Comparison of ENCODE assay signal across 27 cellular contexts in genomic region chr2:149380205-149380604, GRCh38. TPM values are rescaled to one million over a fixed set of nuclear protein-coding genes. Genes with fewer than 3 reads are reported as not detected.
A peak's percentile ranks its signal among the peaks of the same experiment; 100 is the strongest.
DNase-seq lines count a peak whose midpoint lies in the region; ATAC-seq, FAIRE-seq and TF ChIP-seq lines count a peak whose summit lies in the region.
"Had no signal": no experiment of that assay in that cellular context is flagged by ENCODE, and none has a peak within 500 bp of the region (broad histone marks: within the 10 kb centered on the region; RNA-seq: fewer than 3 reads in every experiment).

No MANE protein-coding gene starts in this region.

- CTCF ChIA-PET in WTC11 (lab: Charles Lee), result no interaction called here

- H3K27ac ChIP-seq in endodermal cell (ENCODE audit: low read depth, low read length), result no peak overlapping the region
- no peak overlapping the region for H3K27ac ChIP-seq in adrenal gland
- H3K27ac ChIP-seq: BLaER1 had no signal

- H3K27ac Mint-ChIP-seq in WTC11 (no peak overlapping the region), endodermal cell (no peak overlapping the region)
- no peak overlapping the region for H3K27ac Mint-ChIP-seq in stimulated activated effector memory CD8-positive, alpha-beta T cell treated with anti-CD3 and anti-CD28 coated beads, Interleukin-12 subunit alpha, Interleukin-12 subunit beta, amount 100 ng/mL, for 72 hours
- H3K27ac Mint-ChIP-seq: CD14-positive monocyte; CD4-positive, alpha-beta memory T cell; CD4-positive, CD25-positive, alpha-beta regulatory T cell; CD8-positive, alpha-beta memory T cell had no signal

- no peak for TF ChIP-seq POLR2A in adrenal gland (IDR thresholded peaks at IDR 0.05)

- intact Hi-C loops in adrenal gland (cut with DNase I), result no loop called here

- H3K9me3 ChIP-seq in endodermal cell (ENCODE audit: control insufficient read depth, low read length), result no peaks in the 10 kb centered on the region
- H3K9me3 ChIP-seq in adrenal gland (replicated peaks in 1 of 3), result no peaks in the 10 kb centered on the region
- H3K9me3 ChIP-seq: BE2C, BLaER1 had no signal

- TF ChIP-seq CTCF in WTC11 (IDR thresholded peaks at IDR 0.05) (no peak), endodermal cell (conservative IDR thresholded peaks at IDR 0.05) (no peak), adrenal gland (IDR thresholded peaks at IDR 0.05) (no peak)

- H3K9ac ChIP-seq in endodermal cell (ENCODE audit: extremely low read depth, low read length, poor library complexity, severe bottlenecking), result no peak overlapping the region
- H3K9ac ChIP-seq: BLaER1 had no signal

- H3K4me1 ChIP-seq in endodermal cell (ENCODE audit: control insufficient read depth, insufficient read depth, low read length) (peaks cover 7% of the 10 kb centered on the region), adrenal gland (replicated peaks in 1 of 2) (no peaks in the 10 kb centered on the region)
- H3K4me1 ChIP-seq: BE2C, BLaER1 had no signal

- H3K36me3 Mint-ChIP-seq in WTC11 (no peaks in the 10 kb centered on the region), endodermal cell (ENCODE audit: low read depth) (no peaks in the 10 kb centered on the region)
- no peaks in the 10 kb centered on the region for H3K36me3 Mint-ChIP-seq in stimulated activated effector memory CD8-positive, alpha-beta T cell treated with anti-CD3 and anti-CD28 coated beads, Interleukin-12 subunit alpha, Interleukin-12 subunit beta, amount 100 ng/mL, for 72 hours
- H3K36me3 Mint-ChIP-seq: CD14-positive monocyte; CD4-positive, alpha-beta memory T cell; CD4-positive, CD25-positive, alpha-beta regulatory T cell; CD8-positive, alpha-beta memory T cell had no signal

- H3K4me3 Mint-ChIP-seq in WTC11 (no peak overlapping the region), endodermal cell (no peak overlapping the region)
- no peak overlapping the region for H3K4me3 Mint-ChIP-seq in stimulated activated effector memory CD8-positive, alpha-beta T cell treated with anti-CD3 and anti-CD28 coated beads, Interleukin-12 subunit alpha, Interleukin-12 subunit beta, amount 100 ng/mL, for 72 hours
- H3K4me3 Mint-ChIP-seq: CD14-positive monocyte; CD4-positive, alpha-beta memory T cell; CD4-positive, CD25-positive, alpha-beta regulatory T cell; CD8-positive, alpha-beta memory T cell had no signal

- POLR2A ChIA-PET in WTC11 (lab: Charles Lee), result no interaction called here

- peaks cover 20% of the 10 kb centered on the region for H3K27me3 ChIP-seq in endodermal cell (ENCODE audit: control insufficient read depth, insufficient read depth, low read length, poor library complexity, severe bottlenecking)
- H3K27me3 ChIP-seq in adrenal gland, result no peaks in the 10 kb centered on the region
- H3K27me3 ChIP-seq: BE2C, BLaER1 had no signal

- WGBS in endodermal cell (ENCODE audit: insufficient coverage in 1 of 2, insufficient read length in 1 of 2), 2 experiments, result 86 to 93% methylated on average over 2 to 3 of the region's 4 CpGs
- 81 to 91% (median 84%) methylated on average over 4 of the region's 4 CpGs for WGBS in adrenal gland, 4 donors

- peak; percentile 64 for ATAC-seq in WTC11
- ATAC-seq in stimulated activated effector memory CD8-positive, alpha-beta T cell treated with anti-CD3 and anti-CD28 coated beads, Interleukin-12 subunit alpha, Interleukin-12 subunit beta, amount 100 ng/mL, for 72 hours, result peak; percentile 12
- no peak for ATAC-seq in HG03196 (IDR thresholded peaks at IDR 0.05; ENCODE audit: unreplicated experiment)
- ATAC-seq: GM12878 had no signal

- H3K9me3 Mint-ChIP-seq in WTC11 (no peaks in the 10 kb centered on the region), endodermal cell (no peaks in the 10 kb centered on the region)
- H3K9me3 Mint-ChIP-seq in stimulated activated effector memory CD8-positive, alpha-beta T cell treated with anti-CD3 and anti-CD28 coated beads, Interleukin-12 subunit alpha, Interleukin-12 subunit beta, amount 100 ng/mL, for 72 hours, result no peaks in the 10 kb centered on the region
- H3K9me3 Mint-ChIP-seq: CD4-positive, CD25-positive, alpha-beta regulatory T cell had no signal

- H3K27me3 Mint-ChIP-seq in WTC11 (ENCODE audit: low read depth) (no peaks in the 10 kb centered on the region), endodermal cell (ENCODE audit: insufficient read depth) (no peaks in the 10 kb centered on the region)
- H3K27me3 Mint-ChIP-seq: CD4-positive, CD25-positive, alpha-beta regulatory T cell; CD8-positive, alpha-beta memory T cell had no signal

- H3K4me3 ChIP-seq in endodermal cell (ENCODE audit: low read length) (no peak overlapping the region), adrenal gland (no peak overlapping the region)
- H3K4me3 ChIP-seq: BLaER1, GM12878 had no signal

- H3K36me3 ChIP-seq in endodermal cell (ENCODE audit: control insufficient read depth, insufficient read depth, low read length) (no peaks in the 10 kb centered on the region), adrenal gland (replicated peaks in 1 of 2) (no peaks in the 10 kb centered on the region)
- H3K36me3 ChIP-seq: BE2C, BLaER1 had no signal

- H3K4me1 Mint-ChIP-seq in WTC11 (peaks cover 14% of the 10 kb centered on the region), endodermal cell (peaks cover 16% of the 10 kb centered on the region)
- H3K4me1 Mint-ChIP-seq in stimulated activated effector memory CD8-positive, alpha-beta T cell treated with anti-CD3 and anti-CD28 coated beads, Interleukin-12 subunit alpha, Interleukin-12 subunit beta, amount 100 ng/mL, for 72 hours, result no peaks in the 10 kb centered on the region
- H3K4me1 Mint-ChIP-seq: CD14-positive monocyte; CD4-positive, alpha-beta memory T cell; CD4-positive, CD25-positive, alpha-beta regulatory T cell; CD8-positive, alpha-beta memory T cell had no signal

- DNase-seq in WTC11 (ENCODE audit: low spot score) (no peak), endodermal cell (peak; percentile 48), HTR-8/SVneo (ENCODE audit: insufficient read length, low spot score) (no peak), adrenal gland (no peak)
- DNase-seq in stimulated activated effector memory CD8-positive, alpha-beta T cell treated with anti-CD3 and anti-CD28 coated beads, Interleukin-12 subunit alpha, Interleukin-12 subunit beta, amount 100 ng/mL, for 72 hours (ENCODE audit: low spot score in 2 of 2), result no peak
- DNase-seq: 8988T; ACHN; BE2C; C1 segment of cervical spinal cord; CD4-positive, alpha-beta memory T cell; CD4-positive, CD25-positive, alpha-beta regulatory T cell; CD8-positive, alpha-beta memory T cell; COR-L47; DMS 273 treated with DMSO at 0.1 percent for 48 hours; DMS153; DMS53; DMS79; DND-41; EL; GDM1 had no signal

- no peak for FAIRE-seq in HTR-8/SVneo (lab: Jason Lieb, UNC)
- FAIRE-seq: A204.1, GM12878, GM12892, GM18507 had no signal

TF ChIP-seq in WTC11, 78 proteins besides CTCF, POLR2A, EP300 and RAD21 (continues in another document):
- no peak for TF ChIP-seq AR (CRISPR knock-in tag; IDR thresholded peaks at IDR 0.05)
- TF ChIP-seq ZNF232 (CRISPR knock-in tag; IDR thresholded peaks at IDR 0.05), result no peak
- no peak for TF ChIP-seq ERG (CRISPR knock-in tag; IDR thresholded peaks at IDR 0.05)
- no peak for TF ChIP-seq SP1 (CRISPR knock-in tag; conservative IDR thresholded peaks at IDR 0.05)
- TF ChIP-seq PREB (CRISPR knock-in tag; IDR thresholded peaks at IDR 0.05; ENCODE audit: borderline replicate concordance), result no peak

RNA-seq across cellular contexts. Expression of gene LYPD6, which starts 49.8 kb away (rescaled TPM):
- total RNA-seq in WTC11 (2021) (4.8 to 5.1 TPM (median 5.0 TPM) in 3 replicates), endodermal cell (1 to 10 TPM; 6.7 to 8.5 TPM), adrenal gland (under 1 TPM in 4 of 8 donors, not detected in 4; 0.06 to 0.15 (median 0.12) TPM)
- 6.9 TPM for polyA plus RNA-seq in endodermal cell (2013, experiment 1 of 2)
- polyA plus RNA-seq in endodermal cell (2013, experiment 2 of 2), result 6.4 TPM
- under 1 TPM; 0.16 to 0.29 (median 0.17) TPM for polyA plus RNA-seq in adrenal gland
- total RNA-seq: CD4-positive, alpha-beta memory T cell; CD4-positive, CD25-positive, alpha-beta regulatory T cell; CD8-positive, alpha-beta memory T cell; GM12878 had no signal
- polyA plus RNA-seq: CD14-positive monocyte; CD4-positive, alpha-beta memory T cell; CD4-positive, CD25-positive, alpha-beta regulatory T cell; CD8-positive, alpha-beta memory T cell; GM12878 had no signal
